Comparison of ENCODE assay signal across 8 cellular contexts in genomic region chr6:113856011-113856551, GRCh38. TPM values are rescaled to one million over a fixed set of nuclear protein-coding genes. Genes with fewer than 3 reads are reported as not detected.
DNase-seq lines count a peak whose midpoint lies in the region; ATAC-seq and TF ChIP-seq lines count a peak whose summit lies in the region.

No MANE protein-coding gene starts in this region.

- in situ Hi-C loops in astrocyte of the spinal cord (cut with HindIII; ENCODE audit: low sequenced_read_pairs) = no loop called here

- intact Hi-C loops in activated CD4-positive, alpha-beta T cell treated with anti-CD3 and anti-CD28 coated beads for 36 hours (cut with DNase I, micrococcal nuclease) = loop anchor here (2.0 to 5.0 kb wide), 2 partner anchors 224 to 225 kb away; no protein-coding TSS in a partner anchor

- CTCF ChIA-PET in activated CD4-positive, alpha-beta T cell treated with anti-CD3 and anti-CD28 coated beads for 36 hours (lab: Charles Lee) = no interaction called here

- peak; percentile 16 for DNase-seq in activated CD4-positive, alpha-beta T cell treated with anti-CD3 and anti-CD28 coated beads for 36 hours
- no peak for DNase-seq in activated CD4-positive, alpha-beta T cell treated with anti-CD3 and anti-CD28 coated beads for 4 hours
- DNase-seq in NCI-H2196 treated with DMSO at 0.1 percent for 48 hours (lab: John Stamatoyannopoulos, UW; ENCODE audit: unreplicated experiment) (peak; percentile 33), astrocyte of the spinal cord (ENCODE audit: low read depth, low spot score) (peak; percentile 74)

- no peaks in the 10 kb centered on the region for H3K36me3 Mint-ChIP-seq in activated CD4-positive, alpha-beta T cell treated with anti-CD3 and anti-CD28 coated beads for 36 hours (ENCODE audit: low read depth)
- H3K36me3 Mint-ChIP-seq in stimulated activated naive CD8-positive, alpha-beta T cell treated with anti-CD3 and anti-CD28 coated beads, Interleukin-15, Interleukin-2, amounts not matched to agents 100 ng/mL and 50 ng/mL, for 24 hours (ENCODE audit: low read depth) = peaks cover 6% of the 10 kb centered on the region

- H3K4me1 Mint-ChIP-seq in activated CD4-positive, alpha-beta T cell treated with anti-CD3 and anti-CD28 coated beads for 36 hours = peaks cover 13% of the 10 kb centered on the region
- H3K4me1 Mint-ChIP-seq in stimulated activated naive CD8-positive, alpha-beta T cell treated with anti-CD3 and anti-CD28 coated beads, Interleukin-15, Interleukin-2, amounts not matched to agents 100 ng/mL and 50 ng/mL, for 24 hours (ENCODE audit: low read depth) = peaks cover 17% of the 10 kb centered on the region

- no peaks in the 10 kb centered on the region for H3K9me3 Mint-ChIP-seq in activated CD4-positive, alpha-beta T cell treated with anti-CD3 and anti-CD28 coated beads for 36 hours (ENCODE audit: low read depth)
- no peaks in the 10 kb centered on the region for H3K9me3 Mint-ChIP-seq in stimulated activated naive CD8-positive, alpha-beta T cell treated with anti-CD3 and anti-CD28 coated beads, Interleukin-15, Interleukin-2, amounts not matched to agents 100 ng/mL and 50 ng/mL, for 24 hours

- no peak overlapping the region for H3K4me3 Mint-ChIP-seq in activated CD4-positive, alpha-beta T cell treated with anti-CD3 and anti-CD28 coated beads for 36 hours
- H3K4me3 Mint-ChIP-seq in stimulated activated naive CD8-positive, alpha-beta T cell treated with anti-CD3 and anti-CD28 coated beads, Interleukin-15, Interleukin-2, amounts not matched to agents 100 ng/mL and 50 ng/mL, for 24 hours = no peak overlapping the region

- peaks cover 4% of the 10 kb centered on the region for H3K9me3 ChIP-seq in iPS-18c (ENCODE audit: control insufficient read depth, insufficient read depth, low read length)

- H3K4me3 ChIP-seq in astrocyte of the spinal cord (ENCODE audit: low read depth, low read length) = peak overlapping the region; percentile 98
- H3K4me3 ChIP-seq in iPS-18c (ENCODE audit: insufficient read depth, low read depth, low read length) = peak overlapping the region; percentile 96

- no peak for ATAC-seq in activated CD4-positive, alpha-beta T cell treated with anti-CD3 and anti-CD28 coated beads for 36 hours
- ATAC-seq in GM19467 (IDR thresholded peaks at IDR 0.05; ENCODE audit: unreplicated experiment) (no peak), GM18861 (IDR thresholded peaks at IDR 0.05; ENCODE audit: unreplicated experiment) (no peak)

- POLR2A ChIA-PET in activated CD4-positive, alpha-beta T cell treated with anti-CD3 and anti-CD28 coated beads for 36 hours (lab: Charles Lee) = no interaction called here

- H3K27ac Mint-ChIP-seq in activated CD4-positive, alpha-beta T cell treated with anti-CD3 and anti-CD28 coated beads for 36 hours = no peak overlapping the region
- H3K27ac Mint-ChIP-seq in stimulated activated naive CD8-positive, alpha-beta T cell treated with anti-CD3 and anti-CD28 coated beads, Interleukin-15, Interleukin-2, amounts not matched to agents 100 ng/mL and 50 ng/mL, for 24 hours = peak overlapping the region; percentile 41

- peaks cover 41% of the 10 kb centered on the region for H3K27me3 Mint-ChIP-seq in activated CD4-positive, alpha-beta T cell treated with anti-CD3 and anti-CD28 coated beads for 36 hours
- H3K27me3 Mint-ChIP-seq in stimulated activated naive CD8-positive, alpha-beta T cell treated with anti-CD3 and anti-CD28 coated beads, Interleukin-15, Interleukin-2, amounts not matched to agents 100 ng/mL and 50 ng/mL, for 24 hours = peaks cover 49% of the 10 kb centered on the region

- TF ChIP-seq CTCF in astrocyte of the spinal cord (IDR thresholded peaks at IDR 0.05; ENCODE audit: low read depth, low read length) = no peak

RNA-seq across cellular contexts. Expression of gene MARCKS, which starts 1.1 kb away (rescaled TPM):
- total RNA-seq in activated CD4-positive, alpha-beta T cell treated with anti-CD3 and anti-CD28 coated beads for 36 hours = under 1 TPM; 0.27 to 0.42 TPM

Comparison
In these comparisons a context has a peak if more than half of its experiments do, and no peak if none do; other contexts are left out.
1. DNase-seq: peak in activated CD4-positive, alpha-beta T cell treated with anti-CD3 and anti-CD28 coated beads for 36 hours (single experiment), NCI-H2196 treated with DMSO at 0.1 percent for 48 hours (single experiment) and astrocyte of the spinal cord (single experiment); none in activated CD4-positive, alpha-beta T cell treated with anti-CD3 and anti-CD28 coated beads for 4 hours (0 of 2).